Comparison of ENCODE assay signal across 1 cellular context in genomic region chr22:50524664-50525103, GRCh38.
TF ChIP-seq lines count a peak whose summit lies in the region.

No MANE protein-coding gene starts in this region.

TF ChIP-seq in GM12878, 131 proteins besides CTCF, POLR2A, EP300 and RAD21:
- TF ChIP-seq ZNF622 (IDR thresholded peaks at IDR 0.05) (no peak), POLR2AphosphoS5 (IDR thresholded peaks at IDR 0.05; ENCODE audit: low read length) (peak; percentile 3; the same call in 1 of the 2 replicates), ZBED1 (IDR thresholded peaks at IDR 0.05; ENCODE audit: borderline replicate concordance) (0 out of 2 replicates have a peak, but pooled peaks have one; percentile 10), USF1 (IDR thresholded peaks at IDR 0.05; ENCODE audit: borderline replicate concordance, extremely low read length, insufficient read depth, low read depth, low read length) (no peak)
- TF ChIP-seq, protein P1, sequence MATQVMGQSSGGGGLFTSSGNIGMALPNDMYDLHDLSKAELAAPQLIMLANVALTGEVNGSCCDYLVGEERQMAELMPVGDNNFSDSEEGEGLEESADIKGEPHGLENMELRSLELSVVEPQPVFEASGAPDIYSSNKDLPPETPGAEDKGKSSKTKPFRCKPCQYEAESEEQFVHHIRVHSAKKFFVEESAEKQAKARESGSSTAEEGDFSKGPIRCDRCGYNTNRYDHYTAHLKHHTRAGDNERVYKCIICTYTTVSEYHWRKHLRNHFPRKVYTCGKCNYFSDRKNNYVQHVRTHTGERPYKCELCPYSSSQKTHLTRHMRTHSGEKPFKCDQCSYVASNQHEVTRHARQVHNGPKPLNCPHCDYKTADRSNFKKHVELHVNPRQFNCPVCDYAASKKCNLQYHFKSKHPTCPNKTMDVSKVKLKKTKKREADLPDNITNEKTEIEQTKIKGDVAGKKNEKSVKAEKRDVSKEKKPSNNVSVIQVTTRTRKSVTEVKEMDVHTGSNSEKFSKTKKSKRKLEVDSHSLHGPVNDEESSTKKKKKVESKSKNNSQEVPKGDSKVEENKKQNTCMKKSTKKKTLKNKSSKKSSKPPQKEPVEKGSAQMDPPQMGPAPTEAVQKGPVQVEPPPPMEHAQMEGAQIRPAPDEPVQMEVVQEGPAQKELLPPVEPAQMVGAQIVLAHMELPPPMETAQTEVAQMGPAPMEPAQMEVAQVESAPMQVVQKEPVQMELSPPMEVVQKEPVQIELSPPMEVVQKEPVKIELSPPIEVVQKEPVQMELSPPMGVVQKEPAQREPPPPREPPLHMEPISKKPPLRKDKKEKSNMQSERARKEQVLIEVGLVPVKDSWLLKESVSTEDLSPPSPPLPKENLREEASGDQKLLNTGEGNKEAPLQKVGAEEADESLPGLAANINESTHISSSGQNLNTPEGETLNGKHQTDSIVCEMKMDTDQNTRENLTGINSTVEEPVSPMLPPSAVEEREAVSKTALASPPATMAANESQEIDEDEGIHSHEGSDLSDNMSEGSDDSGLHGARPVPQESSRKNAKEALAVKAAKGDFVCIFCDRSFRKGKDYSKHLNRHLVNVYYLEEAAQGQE (IDR thresholded peaks at IDR 0.05; ENCODE audit: low read depth, low read length): no peak
- TF ChIP-seq, protein P2, sequence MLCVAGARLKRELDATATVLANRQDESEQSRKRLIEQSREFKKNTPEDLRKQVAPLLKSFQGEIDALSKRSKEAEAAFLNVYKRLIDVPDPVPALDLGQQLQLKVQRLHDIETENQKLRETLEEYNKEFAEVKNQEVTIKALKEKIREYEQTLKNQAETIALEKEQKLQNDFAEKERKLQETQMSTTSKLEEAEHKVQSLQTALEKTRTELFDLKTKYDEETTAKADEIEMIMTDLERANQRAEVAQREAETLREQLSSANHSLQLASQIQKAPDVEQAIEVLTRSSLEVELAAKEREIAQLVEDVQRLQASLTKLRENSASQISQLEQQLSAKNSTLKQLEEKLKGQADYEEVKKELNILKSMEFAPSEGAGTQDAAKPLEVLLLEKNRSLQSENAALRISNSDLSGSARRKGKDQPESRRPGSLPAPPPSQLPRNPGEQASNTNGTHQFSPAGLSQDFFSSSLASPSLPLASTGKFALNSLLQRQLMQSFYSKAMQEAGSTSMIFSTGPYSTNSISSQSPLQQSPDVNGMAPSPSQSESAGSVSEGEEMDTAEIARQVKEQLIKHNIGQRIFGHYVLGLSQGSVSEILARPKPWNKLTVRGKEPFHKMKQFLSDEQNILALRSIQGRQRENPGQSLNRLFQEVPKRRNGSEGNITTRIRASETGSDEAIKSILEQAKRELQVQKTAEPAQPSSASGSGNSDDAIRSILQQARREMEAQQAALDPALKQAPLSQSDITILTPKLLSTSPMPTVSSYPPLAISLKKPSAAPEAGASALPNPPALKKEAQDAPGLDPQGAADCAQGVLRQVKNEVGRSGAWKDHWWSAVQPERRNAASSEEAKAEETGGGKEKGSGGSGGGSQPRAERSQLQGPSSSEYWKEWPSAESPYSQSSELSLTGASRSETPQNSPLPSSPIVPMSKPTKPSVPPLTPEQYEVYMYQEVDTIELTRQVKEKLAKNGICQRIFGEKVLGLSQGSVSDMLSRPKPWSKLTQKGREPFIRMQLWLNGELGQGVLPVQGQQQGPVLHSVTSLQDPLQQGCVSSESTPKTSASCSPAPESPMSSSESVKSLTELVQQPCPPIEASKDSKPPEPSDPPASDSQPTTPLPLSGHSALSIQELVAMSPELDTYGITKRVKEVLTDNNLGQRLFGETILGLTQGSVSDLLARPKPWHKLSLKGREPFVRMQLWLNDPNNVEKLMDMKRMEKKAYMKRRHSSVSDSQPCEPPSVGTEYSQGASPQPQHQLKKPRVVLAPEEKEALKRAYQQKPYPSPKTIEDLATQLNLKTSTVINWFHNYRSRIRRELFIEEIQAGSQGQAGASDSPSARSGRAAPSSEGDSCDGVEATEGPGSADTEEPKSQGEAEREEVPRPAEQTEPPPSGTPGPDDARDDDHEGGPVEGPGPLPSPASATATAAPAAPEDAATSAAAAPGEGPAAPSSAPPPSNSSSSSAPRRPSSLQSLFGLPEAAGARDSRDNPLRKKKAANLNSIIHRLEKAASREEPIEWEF (IDR thresholded peaks at IDR 0.05; ENCODE audit: insufficient replicate concordance, low read depth, low read length): peak; percentile 33
